21 cellular contexts compared by ENCODE assay signal in genomic region chr1:26124433-26125318, GRCh38. TPM values are rescaled to one million over a fixed set of nuclear protein-coding genes. Genes with fewer than 3 reads are reported as not detected.
DNase-seq lines count a peak whose midpoint lies in the region; ATAC-seq, FAIRE-seq and TF ChIP-seq lines count a peak whose summit lies in the region.
"Had no signal": no experiment of that assay in that cellular context is flagged by ENCODE, and none has a peak within 500 bp of the region (broad histone marks: within the 10 kb centered on the region; RNA-seq: fewer than 3 reads in every experiment).

No MANE protein-coding gene starts in this region.

- no peak for TF ChIP-seq RAD21 in A549 (conservative IDR thresholded peaks at IDR 0.05 in 1 of 2, IDR thresholded peaks at IDR 0.05 in 1 of 2)

- no peak overlapping the region for H3K9ac ChIP-seq in BLaER1 treated with 17β-estradiol and CSF1 and Interleukin-3, amounts not matched to agents 10 nM and 100 nM

- POLR2A ChIA-PET in A549 (lab: Yijun Ruan, JAX), result no interaction called here
- POLR2A ChIA-PET in Panc1 (lab: Charles Lee), result interaction anchor here (0.7 kb wide), 1 partner anchor 15 kb away, joined by 3 read pairs; no protein-coding TSS in a partner anchor

- FAIRE-seq in A549 (lab: Jason Lieb, UNC), result no peak

- H3K27ac ChIP-seq in A549 (no peak overlapping the region), Panc1 (ENCODE audit: low read length) (peak overlapping the region; percentile 54), epithelial cell of prostate (peak overlapping the region; percentile 53)
- H3K27ac ChIP-seq in BLaER1 treated with 17β-estradiol and CSF1 and Interleukin-3, amounts not matched to agents 10 nM and 100 nM, result peak overlapping the region in 8 of 11 experiments; percentile 0 to 90 (median 80); a peak in 9 of 22 replicates
- H3K27ac ChIP-seq: ovary had no signal

- H4K20me1 ChIP-seq in BLaER1 treated with 17β-estradiol and CSF1 and Interleukin-3, amounts not matched to agents 10 nM and 100 nM, result no peaks in the 10 kb centered on the region

- no peaks in the 10 kb centered on the region for H3K27me3 ChIP-seq in BLaER1 treated with 17β-estradiol and CSF1 and Interleukin-3, amounts not matched to agents 10 nM and 100 nM
- H3K27me3 ChIP-seq in Panc1 (ENCODE audit: control insufficient read depth, insufficient read depth, low read length), result no peaks in the 10 kb centered on the region
- H3K27me3 ChIP-seq: ovary, tibial nerve had no signal

- no peak for ATAC-seq in A549
- no peak for ATAC-seq in Panc1
- no peak for ATAC-seq in GM19395 (IDR thresholded peaks at IDR 0.05; ENCODE audit: unreplicated experiment)
- ATAC-seq in GM18498 (IDR thresholded peaks at IDR 0.05; ENCODE audit: unreplicated experiment), result no peak
- ATAC-seq: left cardiac atrium had no signal

- intact Hi-C loops in Panc1 (cut with micrococcal nuclease; ENCODE audit: unreplicated experiment), result no loop called here

- peaks cover 0 to 37% (median 10%) of the 10 kb centered on the region in 11 experiments; a peak in 12 of 22 replicates for H3K36me3 ChIP-seq in BLaER1 treated with 17β-estradiol and CSF1 and Interleukin-3, amounts not matched to agents 10 nM and 100 nM
- H3K36me3 ChIP-seq in Panc1 (ENCODE audit: control insufficient read depth, insufficient read depth, low read length), result no peaks in the 10 kb centered on the region
- H3K36me3 ChIP-seq: ovary had no signal

- TF ChIP-seq POLR2A in A549 (IDR thresholded peaks at IDR 0.05; ENCODE audit: low read length), result no peak

- peaks cover 39% of the 10 kb centered on the region for H3K4me1 ChIP-seq in A549
- H3K4me1 ChIP-seq in BLaER1 treated with 17β-estradiol and CSF1 and Interleukin-3, amounts not matched to agents 10 nM and 100 nM, result peaks cover 64 to 94% (median 76%) of the 10 kb centered on the region in 10 experiments
- peaks cover 36% of the 10 kb centered on the region for H3K4me1 ChIP-seq in Panc1 (ENCODE audit: control insufficient read depth, insufficient read depth, low read length)

- TF ChIP-seq EP300 in A549 (IDR thresholded peaks at IDR 0.05), result no peak

- DNase-seq in A549 (ENCODE audit: low read depth in 1 of 2, low spot score in 1 of 2) (no peak), Panc1 (ENCODE audit: low read depth, low spot score) (no peak), epithelial cell of prostate (ENCODE audit: low read depth, low spot score) (no peak), NCI-H345 (lab: John Stamatoyannopoulos, UW) (no peak)
- DNase-seq in stimulated activated CD4-positive, alpha-beta T cell treated with anti-CD3 and anti-CD28 coated beads, Interleukin-4, amount 100 ng/mL, for 4 hours, result no peak
- DNase-seq: activated CD4-positive, alpha-beta T cell treated with anti-CD3 and anti-CD28 coated beads for 1 hour; activated T-cell treated with anti-CD3 and anti-CD28 coated beads, Interleukin-2, amount 50 U/mL, for 48 hours; aorta; IMR-90; left cardiac atrium; NCI-H1092 treated with DMSO at 0.1 percent for 48 hours; ovary; T1000 had no signal

- in situ Hi-C loops in Panc1 (cut with HindIII; ENCODE audit: low pct_unique_long_range_greater_than_20kb, low sequenced_read_pairs), result no loop called here

- 90% methylated on average over 4 of the region's 4 CpGs for WGBS in A549 (ENCODE audit: missing lambda C conversion rate)

- CTCF ChIA-PET in A549 (lab: Yijun Ruan, JAX) (interaction anchor here (0.7 to 7.1 kb wide), 6 partner anchors 14 to 40 kb away, joined by 3 to 46 read pairs (median 4); no protein-coding TSS in a partner anchor), Panc1 (lab: Charles Lee) (no interaction called here)

- H3K9me3 ChIP-seq in A549 (no peaks in the 10 kb centered on the region), Panc1 (ENCODE audit: control insufficient read depth, insufficient read depth, low read depth, low read length) (no peaks in the 10 kb centered on the region)
- H3K9me3 ChIP-seq in BLaER1 treated with 17β-estradiol and CSF1 and Interleukin-3, amounts not matched to agents 10 nM and 100 nM (replicated peaks in 1 of 11), result no peaks in the 10 kb centered on the region
- H3K9me3 ChIP-seq: ovary, tibial nerve had no signal

- H3K4me3 ChIP-seq in A549 (no peak overlapping the region), Panc1 (ENCODE audit: low read depth in 2 of 2, low read length in 2 of 2) (no peak overlapping the region)
- H3K4me3 ChIP-seq in BLaER1 treated with 17β-estradiol and CSF1 and Interleukin-3, amounts not matched to agents 10 nM and 100 nM, result no peak overlapping the region
- H3K4me3 ChIP-seq: ovary, tibial nerve had no signal

- BruUV-seq in Panc1 (replicated peaks; lab: Mats Ljungman, UMichigan), result TSS peak; percentile 31

- H3K4me2 ChIP-seq in A549, result peak overlapping the region; percentile 34; the same call in 2 of the 3 replicates
- H3K4me2 ChIP-seq in BLaER1 treated with 17β-estradiol and CSF1 and Interleukin-3, amounts not matched to agents 10 nM and 100 nM, result peak overlapping the region in 9 of 11 experiments; percentile 5 to 88 (median 20); a peak in 16 of 22 replicates

- no peak for TF ChIP-seq CTCF in A549 (IDR thresholded peaks at IDR 0.05)
- TF ChIP-seq CTCF in Panc1 (IDR thresholded peaks at IDR 0.05), result no peak

TF ChIP-seq in A549, 52 proteins besides CTCF, POLR2A, EP300 and RAD21 (continues in another document):
- TF ChIP-seq MAZ (IDR thresholded peaks at IDR 0.05; ENCODE audit: borderline replicate concordance, low read depth, low read length) (no peak), CHD4 (IDR thresholded peaks at IDR 0.05; ENCODE audit: borderline replicate concordance) (no peak), PHF8 (IDR thresholded peaks at IDR 0.05; ENCODE audit: borderline replicate concordance, low read depth) (no peak), MAFK (IDR thresholded peaks at IDR 0.05; ENCODE audit: partially characterized antibody) (no peak), NFE2L2 (conservative IDR thresholded peaks at IDR 0.05; ENCODE audit: low read length) (no peak), HMGXB4 (CRISPR knock-in tag; IDR thresholded peaks at IDR 0.05; ENCODE audit: borderline replicate concordance) (no peak), FOXS1 (CRISPR knock-in tag; IDR thresholded peaks at IDR 0.05) (no peak), SMC3 (IDR thresholded peaks at IDR 0.05) (no peak), CHD2 (IDR thresholded peaks at IDR 0.05; ENCODE audit: low read length, partially characterized antibody) (no peak)

RNA-seq across cellular contexts. Expression of gene PDIK1L, which starts 13.1 kb away (rescaled TPM):
- polyA plus RNA-seq in A549 (2011; rRNA removed) (4.3 and 5.6 TPM in 2 replicates), A549 (2017; fragmentation: RNase III; extraction: RNeasy Plus Mini Kit Qiagen cat#74134 plus additional on column Dnase treatment) (1.8 to 2.3 TPM (median 2.0 TPM) in 3 replicates)
- polyA plus RNA-seq in A549 (2012; cell fraction: cytosol; rRNA removed), result 0.63 and 0.65 TPM in 2 replicates
- polyA plus RNA-seq in A549 (2012; cell fraction: nucleus; rRNA removed), result 0.19 and 0.47 TPM in 2 replicates
- polyA minus RNA-seq in A549 (2011; rRNA and poly(A)+ RNA removed), result 3.3 and 3.6 TPM in 2 replicates
- total RNA-seq in Panc1 (2021; ENCODE audit: unreplicated experiment), result 8.0 TPM
- 1.7 TPM for polyA plus RNA-seq in Panc1 (2012; ENCODE audit: insufficient read length)

RNA-seq across cellular contexts. Expression of gene FAM110D, which starts 34.2 kb away (rescaled TPM):
- polyA plus RNA-seq in A549 (2011; rRNA removed) (0.03 and 0.04 TPM in 2 replicates), A549 (2017; fragmentation: RNase III; extraction: RNeasy Plus Mini Kit Qiagen cat#74134 plus additional on column Dnase treatment) (0.04 to 0.05 TPM (median 0.04 TPM) in 3 replicates)
- 0.05 TPM in 2 replicates for polyA plus RNA-seq in A549 (2012; cell fraction: cytosol; rRNA removed)
- polyA plus RNA-seq in A549 (2012; cell fraction: nucleus; rRNA removed), result 0.02 TPM in 1 of 2 replicates, not detected in the other
- not detected in 2 replicates for polyA minus RNA-seq in A549 (2011; rRNA and poly(A)+ RNA removed)
- total RNA-seq in Panc1 (2021; ENCODE audit: unreplicated experiment), result 0.05 TPM
- 0.10 TPM for polyA plus RNA-seq in Panc1 (2012; ENCODE audit: insufficient read length)
- total RNA-seq: IMR-90 had no signal
- polyA plus RNA-seq: BJ, IMR-90 had no signal

RNA-seq across cellular contexts. Expression of gene C1orf232, which starts 44.1 kb away (rescaled TPM):
- polyA plus RNA-seq in A549 (2011; rRNA removed), result not detected in 2 replicates
- polyA plus RNA-seq in A549 (2012; cell fraction: cytosol; rRNA removed), result not detected in 2 replicates
- polyA plus RNA-seq in A549 (2012; cell fraction: nucleus; rRNA removed), result not detected in 2 replicates
- not detected in 3 replicates for polyA plus RNA-seq in A549 (2017; fragmentation: RNase III; extraction: RNeasy Plus Mini Kit Qiagen cat#74134 plus additional on column Dnase treatment)
- polyA minus RNA-seq in A549 (2011; rRNA and poly(A)+ RNA removed), result not detected in 2 replicates
- total RNA-seq in Panc1 (2021; ENCODE audit: unreplicated experiment), result not detected
- not detected for polyA plus RNA-seq in Panc1 (2012; ENCODE audit: insufficient read length)
- total RNA-seq: aorta, cerebellum, fibroblast of villous mesenchyme, IMR-90, left cardiac atrium, ovary, skeletal muscle tissue, tibial nerve had no signal
- polyA plus RNA-seq: aorta, BJ, IMR-90, ovary had no signal

RNA-seq across cellular contexts. Expression of gene ZNF593, which starts 45.0 kb away (rescaled TPM):
- polyA plus RNA-seq in A549 (2011; rRNA removed) (25.6 and 27.2 TPM in 2 replicates), A549 (2017; fragmentation: RNase III; extraction: RNeasy Plus Mini Kit Qiagen cat#74134 plus additional on column Dnase treatment) (40.5 to 45.4 TPM (median 43.7 TPM) in 3 replicates)
- polyA plus RNA-seq in A549 (2012; cell fraction: cytosol; rRNA removed), result 119 and 130 TPM in 2 replicates
- 77.8 and 94.1 TPM in 2 replicates for polyA plus RNA-seq in A549 (2012; cell fraction: nucleus; rRNA removed)
- 12.3 and 20.9 TPM in 2 replicates for polyA minus RNA-seq in A549 (2011; rRNA and poly(A)+ RNA removed)
- total RNA-seq in Panc1 (2021; ENCODE audit: unreplicated experiment), result 108 TPM
- 150 TPM for polyA plus RNA-seq in Panc1 (2012; ENCODE audit: insufficient read length)

RNA-seq across cellular contexts. Expression of gene ZNF593OS, which starts 47.0 kb away (rescaled TPM):
- not detected in 2 replicates for polyA plus RNA-seq in A549 (2011; rRNA removed)
- 0.05 TPM in 1 of 2 replicates, not detected in the other for polyA plus RNA-seq in A549 (2012; cell fraction: cytosol; rRNA removed)
- polyA plus RNA-seq in A549 (2012; cell fraction: nucleus; rRNA removed), result not detected in 2 replicates
- polyA plus RNA-seq in A549 (2017; fragmentation: RNase III; extraction: RNeasy Plus Mini Kit Qiagen cat#74134 plus additional on column Dnase treatment), result not detected in 3 replicates
- polyA minus RNA-seq in A549 (2011; rRNA and poly(A)+ RNA removed), result not detected in 2 replicates
- not detected for total RNA-seq in Panc1 (2021; ENCODE audit: unreplicated experiment)
- not detected for polyA plus RNA-seq in Panc1 (2012; ENCODE audit: insufficient read length)
- total RNA-seq: aorta, fibroblast of villous mesenchyme, IMR-90, left cardiac atrium, ovary, skeletal muscle tissue, tibial nerve had no signal
- polyA plus RNA-seq: BJ, IMR-90 had no signal

Comparison
In these comparisons a context has a peak if more than half of its experiments do, and no peak if none do; other contexts are left out.
1. H3K27ac ChIP-seq: peak in BLaER1 treated with 17β-estradiol and CSF1 and Interleukin-3, amounts not matched to agents 10 nM and 100 nM (8 of 11), Panc1 (single experiment) and epithelial cell of prostate (single experiment); none in A549 (0 of 2).